1 cellular context compared by ENCODE assay signal in genomic region chr6:118770835-118771234, GRCh38.
A peak's percentile ranks its signal among the peaks of the same experiment; 100 is the strongest.
TF ChIP-seq lines count a peak whose summit lies in the region.

No MANE protein-coding gene starts in this region.

TF ChIP-seq in liver, 16 proteins besides CTCF, POLR2A, EP300 and RAD21 (continued from another document):
- peak; percentile 23 for TF ChIP-seq ZBTB33 (IDR thresholded peaks at IDR 0.05)
- TF ChIP-seq EGR1 (IDR thresholded peaks at IDR 0.05; ENCODE audit: low read depth in 2 of 2) = no peak
- no peak for TF ChIP-seq FOXA2 (IDR thresholded peaks at IDR 0.05)
- TF ChIP-seq HNF4G (IDR thresholded peaks at IDR 0.05) = no peak
- TF ChIP-seq SP1 (IDR thresholded peaks at IDR 0.05) = no peak
- no peak for TF ChIP-seq REST (IDR thresholded peaks at IDR 0.05)
- TF ChIP-seq HNF4A (conservative IDR thresholded peaks at IDR 0.05) = peak in 1 of 2 donors; percentile 64
- TF ChIP-seq ATF3 (IDR thresholded peaks at IDR 0.05) = no peak
- TF ChIP-seq FOXA1 (IDR thresholded peaks at IDR 0.05) = no peak
- peak in 1 of 2 donors; percentile 19 for TF ChIP-seq JUND (IDR thresholded peaks at IDR 0.05)
- TF ChIP-seq MAX (IDR thresholded peaks at IDR 0.05) = peak; percentile 9
